Comparison of ENCODE assay signal across 25 cellular contexts in genomic region chr22:36796629-36797175, GRCh38. TPM values are rescaled to one million over a fixed set of nuclear protein-coding genes. Genes with fewer than 3 reads are reported as not detected.
DNase-seq lines count a peak whose midpoint lies in the region; ATAC-seq, FAIRE-seq and TF ChIP-seq lines count a peak whose summit lies in the region.
"Had no signal": no experiment of that assay in that cellular context is flagged by ENCODE, and none has a peak within 500 bp of the region (broad histone marks: within the 10 kb centered on the region; RNA-seq: fewer than 3 reads in every experiment).

No MANE protein-coding gene starts in this region.

- H3K18ac ChIP-seq in H1 (ENCODE audit: extremely low read depth, low read length): 0 out of 2 replicates have a peak overlapping the region, but pooled peaks have one; percentile 53

- no peaks in the 10 kb centered on the region for H3K79me2 ChIP-seq in H1 (ENCODE audit: control insufficient read depth in 1 of 2, insufficient read depth in 2 of 2, low read length in 2 of 2)

- H2BK20ac ChIP-seq in H1 (ENCODE audit: low read length): no peak overlapping the region

- peaks cover 1% of the 10 kb centered on the region for H3K27me3 Mint-ChIP-seq in neural crest cell (ENCODE audit: low read depth)
- H3K27me3 Mint-ChIP-seq: CD4-positive, CD25-positive, alpha-beta regulatory T cell had no signal

- POLR2A ChIA-PET in HEK293 (lab: Yijun Ruan, JAX): interaction anchor here (0.6 kb wide), 1 partner anchor 428 kb away, joined by 3 read pairs; no protein-coding TSS in a partner anchor
- POLR2A ChIA-PET in H1 (lab: Charles Lee; ENCODE audit: partially characterized antibody): no interaction called here

- H4K5ac ChIP-seq in H1 (ENCODE audit: insufficient read length, low read depth, low read length): no peak overlapping the region

- H3K79me1 ChIP-seq in H1 (ENCODE audit: low read depth, low read length): no peaks in the 10 kb centered on the region; the same call in 1 of the 2 replicates

- no peak for ATAC-seq in SK-N-SH treated with all-trans-retinoic acid at 6 μM for 48 hours

- H3K36me3 ChIP-seq in HEK293 (ENCODE audit: control insufficient read depth in 2 of 2, insufficient read depth in 1 of 2, low read length in 2 of 2) (no peaks in the 10 kb centered on the region), H1 (ENCODE audit: control insufficient read depth in 2 of 4, insufficient read depth in 4 of 4, low read length in 3 of 4) (no peaks in the 10 kb centered on the region)

- H3K4me2 ChIP-seq in H1 (ENCODE audit: insufficient read depth in 1 of 2, low read depth in 2 of 2, low read length in 2 of 2): peak overlapping the region; percentile 45 to 53

- H2BK12ac ChIP-seq in H1 (ENCODE audit: low read depth, low read length): no peak overlapping the region

- H3K36me3 Mint-ChIP-seq in neural crest cell (ENCODE audit: low read depth): no peaks in the 10 kb centered on the region
- H3K36me3 Mint-ChIP-seq: CD4-positive, CD25-positive, alpha-beta regulatory T cell had no signal

- CTCF ChIA-PET in HEK293 (lab: Yijun Ruan, JAX): interaction anchor here (0.6 to 3.0 kb wide), 5 partner anchors 14 to 709 kb away, joined by 3 to 16 read pairs (median 4); no protein-coding TSS in a partner anchor
- CTCF ChIA-PET in H1 (lab: Charles Lee; ENCODE audit: partially characterized antibody): interaction anchor here (0.7 to 2.6 kb wide), 8 partner anchors 10 to 69 kb away, joined by 3 to 10 read pairs (median 4); no protein-coding TSS in a partner anchor

- FAIRE-seq in H1 (lab: Jason Lieb, UNC): no peak

- H2BK15ac ChIP-seq in H1 (ENCODE audit: low read length): 0 out of 2 replicates have a peak overlapping the region, but pooled peaks have one; percentile 72

- H3K27ac ChIP-seq in HEK293 (ENCODE audit: extremely low read depth, low read depth, low read length): no peak overlapping the region
- H3K27ac ChIP-seq in H1 (ENCODE audit: low read depth, low read length): no peak overlapping the region

- no peak overlapping the region for H3K56ac ChIP-seq in H1 (replicated peaks; ENCODE audit: insufficient read length, low read depth, low read length)

- H3K4ac ChIP-seq in H1 (replicated peaks; ENCODE audit: insufficient read length, low read depth, low read length): no peak overlapping the region

- peak overlapping the region; percentile 26 for H4K91ac ChIP-seq in H1 (replicated peaks; ENCODE audit: insufficient read length, low read length)

- no peak overlapping the region for H2AK5ac ChIP-seq in H1 (ENCODE audit: low read depth, low read length)

- no peaks in the 10 kb centered on the region for H3K9me3 ChIP-seq in HEK293 (ENCODE audit: control insufficient read depth, insufficient read depth, low read depth, low read length)
- H3K9me3 ChIP-seq in H1 (ENCODE audit: insufficient read depth in 2 of 2, low read depth in 1 of 2, low read length in 1 of 2): no peaks in the 10 kb centered on the region

- peaks cover 2% of the 10 kb centered on the region; the same call in 1 of the 2 replicates for H3K23me2 ChIP-seq in H1 (ENCODE audit: low read depth, low read length)

- no peak for TF ChIP-seq POLR2A in H1 (IDR thresholded peaks at IDR 0.05; ENCODE audit: control extremely low read depth in 1 of 2, low read depth in 2 of 2, low read length in 2 of 2)
- TF ChIP-seq POLR2A in erythroblast (IDR thresholded peaks at IDR 0.05; ENCODE audit: low read length): no peak

- no peaks in the 10 kb centered on the region for H4K20me1 ChIP-seq in H1 (replicated peaks in 1 of 2; ENCODE audit: control insufficient read depth in 1 of 2, insufficient read depth in 2 of 2, low read length in 2 of 2)

- no peaks in the 10 kb centered on the region; the same call in 1 of the 2 replicates for H3K4me1 ChIP-seq in HEK293 (ENCODE audit: control insufficient read depth, insufficient read depth, low read length)
- peaks cover 8 to 23% (median 15%) of the 10 kb centered on the region in 4 experiments for H3K4me1 ChIP-seq in H1 (replicated peaks in 1 of 4; ENCODE audit: control insufficient read depth in 3 of 4, insufficient read depth in 4 of 4, low read length in 3 of 4)

- H2AFZ ChIP-seq in H1 (ENCODE audit: low read length): no peak overlapping the region

- no peak for TF ChIP-seq RAD21 in H1 (IDR thresholded peaks at IDR 0.05 in 1 of 2, conservative IDR thresholded peaks at IDR 0.05 in 1 of 2; ENCODE audit: low read depth in 2 of 2, low read length in 2 of 2)

- H3K27ac Mint-ChIP-seq in neural crest cell (ENCODE audit: unreplicated experiment): peak overlapping the region; percentile 84

- no peak for TF ChIP-seq CTCF in HEK293 (tag by site-specific recombination; IDR thresholded peaks at IDR 0.05)
- no peak for TF ChIP-seq CTCF in H1 (IDR thresholded peaks at IDR 0.05; ENCODE audit: control extremely low read depth in 1 of 3, insufficient read depth in 1 of 3, low read depth in 1 of 3, low read length in 3 of 3)
- no peak for TF ChIP-seq CTCF in neural crest cell (conservative IDR thresholded peaks at IDR 0.05)

- DNase-seq in NCI-H345 (lab: John Stamatoyannopoulos, UW): peak; percentile 27
- DNase-seq in NCI-H345 treated with DMSO at 0.1 percent for 48 hours (lab: John Stamatoyannopoulos, UW; ENCODE audit: unreplicated experiment): no peak
- peak in 1 of 2 experiments; percentile 51 for DNase-seq in H1 (ENCODE audit: low read depth in 1 of 2, low spot score in 2 of 2)
- DNase-seq in neural crest cell (ENCODE audit: low read depth, low spot score): no peak
- DNase-seq in DMS53 (lab: John Stamatoyannopoulos, UW): no peak
- DNase-seq in erythroblast (lab: John Stamatoyannopoulos, UW): no peak
- DNase-seq: 8988T; CD4-positive, CD25-positive, alpha-beta regulatory T cell; COR-L47; DMS 273 treated with DMSO at 0.1 percent for 48 hours; GDM1; IMR-90; NCI-H1417 treated with DMSO at 0.1 percent for 48 hours; NCI-H187 treated with DMSO at 0.1 percent for 48 hours; NCI-H2171; NCI-H748 treated with DMSO at 0.1 percent for 48 hours; NK-92 treated with Interleukin-12 subunit alpha and Interleukin-12 subunit beta, amount 100 ng/mL, for 24 hours; Right ventricle myocardium superior had no signal

- H2BK5ac ChIP-seq in H1 (ENCODE audit: low read depth, low read length): peak overlapping the region; percentile 35; the same call in 1 of the 2 replicates

- no peak overlapping the region for H3K23ac ChIP-seq in H1 (ENCODE audit: insufficient read length)

- H3K4me3 ChIP-seq in HEK293 (ENCODE audit: low read depth, low read length) (no peak overlapping the region), H1 (ENCODE audit: extremely low read depth in 1 of 4, insufficient read depth in 2 of 4, low read depth in 3 of 4, low read length in 4 of 4) (peak overlapping the region in 3 of 4 experiments; percentile 9 to 26 (median 10); a peak in 2 of 8 replicates)

- no peaks in the 10 kb centered on the region for H3K9me3 Mint-ChIP-seq in neural crest cell
- H3K9me3 Mint-ChIP-seq: CD4-positive, CD25-positive, alpha-beta regulatory T cell had no signal

- H3K27me3 ChIP-seq in H1 (replicated peaks in 1 of 4; ENCODE audit: control insufficient read depth in 3 of 4, extremely low read depth in 1 of 4, insufficient read depth in 3 of 4, low read length in 3 of 4): no peaks in the 10 kb centered on the region

- peak overlapping the region; percentile 66 for H3K4me3 Mint-ChIP-seq in neural crest cell

- 63% methylated on average over 4 of the region's 4 CpGs; no CpG with 5 or more reads in 1 of the 2 experiments for WGBS in H1 (ENCODE audit: extremely low coverage in 1 of 2, insufficient coverage in 1 of 2, insufficient read length in 1 of 2, insufficient replicate concordance in 2 of 2, low coverage in 1 of 2, low lambda C conversion rate in 2 of 2, missing lambda C conversion rate in 1 of 2), 2 experiments

- no peak overlapping the region for H2BK120ac ChIP-seq in H1 (replicated peaks; ENCODE audit: low read depth, low read length)

- H3K9ac ChIP-seq in H1 (replicated peaks in 1 of 4; ENCODE audit: extremely low read depth in 1 of 4, low read depth in 3 of 4, low read length in 3 of 4): no peak overlapping the region

- H3K4me1 Mint-ChIP-seq in neural crest cell: peaks cover 55% of the 10 kb centered on the region
- H3K4me1 Mint-ChIP-seq: CD4-positive, CD25-positive, alpha-beta regulatory T cell had no signal

- no peak overlapping the region for H3K14ac ChIP-seq in H1 (ENCODE audit: insufficient read length)

- TF ChIP-seq EP300 in H1 (IDR thresholded peaks at IDR 0.05; ENCODE audit: borderline replicate concordance in 1 of 2, low read depth in 2 of 2, low read length in 2 of 2): no peak

- no peak overlapping the region for H4K8ac ChIP-seq in H1 (ENCODE audit: extremely low read depth, insufficient read depth, low read length)

TF ChIP-seq in HEK293, 187 proteins besides CTCF, POLR2A, EP300 and RAD21 (continues in another document):
- peak; percentile 28; the same call in 1 of the 2 replicates for TF ChIP-seq ZFHX2 (tag by site-specific recombination; conservative IDR thresholded peaks at IDR 0.05)

TF ChIP-seq in H1, 55 proteins besides CTCF, POLR2A, EP300 and RAD21 (continues in another document):
- TF ChIP-seq YY1 (IDR thresholded peaks at IDR 0.05; ENCODE audit: low read depth, low read length): 0 out of 2 replicates have a peak, but pooled peaks have one; percentile 28

TF ChIP-seq in SK-N-SH treated with all-trans-retinoic acid at 6 μM for 48 hours, 23 proteins besides CTCF, POLR2A, EP300 and RAD21 (continues in another document):
- no peak for TF ChIP-seq ZC3H10 (CRISPR knock-in tag; IDR thresholded peaks at IDR 0.05)
- no peak for TF ChIP-seq ZNF565 (CRISPR knock-in tag; conservative IDR thresholded peaks at IDR 0.05; ENCODE audit: low read depth)

RNA-seq across cellular contexts. Expression of gene PVALB, which starts 20.1 kb away (rescaled TPM):
- 1.7 and 3.2 TPM in 2 replicates for total RNA-seq in H1 (2021; fragmentation: NEBNext Ultra II Directional; extraction: Animal tissue kit (Norgen Biotek cat#: 25700))
- 3.6 and 5.4 TPM in 2 replicates for polyA plus RNA-seq in H1 (2011; rRNA removed)
- 4.5 TPM for polyA plus RNA-seq in H1 (2011; cell fraction: cytosol; rRNA removed)
- polyA plus RNA-seq in H1 (2011; cell fraction: nucleus; rRNA removed): 2.1 TPM
- 5.8 to 7.8 TPM (median 6.5 TPM) in 4 replicates for polyA plus RNA-seq in H1 (2012, experiment 1 of 2)
- 9.6 TPM for polyA plus RNA-seq in H1 (2012, experiment 2 of 2)
- polyA plus RNA-seq in H1 (2013, experiment 1 of 2): 3.4 TPM
- polyA plus RNA-seq in H1 (2013, experiment 2 of 2): 2.9 TPM
- polyA minus RNA-seq in H1 (2011; rRNA and poly(A)+ RNA removed): 1.9 and 2.2 TPM in 2 replicates
- 3.2 TPM for polyA minus RNA-seq in H1 (2011; cell fraction: cytosol; rRNA and poly(A)+ RNA removed)
- 1.4 TPM for polyA minus RNA-seq in H1 (2011; cell fraction: nucleus; rRNA and poly(A)+ RNA removed)
- total RNA-seq in neural crest cell: 0.61 and 0.68 TPM in 2 replicates
- total RNA-seq: CD4-positive, CD25-positive, alpha-beta regulatory T cell; Daoy; IMR-90; M059J; NCI-H460; OCI-LY7; Right ventricle myocardium superior had no signal
- polyA plus RNA-seq: AG04450; CD4-positive, CD25-positive, alpha-beta regulatory T cell; IMR-90 had no signal

RNA-seq across cellular contexts. Expression of gene IFT27, which starts 20.8 kb away (rescaled TPM):
- 44.0 and 46.2 TPM in 2 replicates for total RNA-seq in H1 (2021; fragmentation: NEBNext Ultra II Directional; extraction: Animal tissue kit (Norgen Biotek cat#: 25700))
- polyA plus RNA-seq in H1 (2011; rRNA removed): 36.4 and 43.9 TPM in 2 replicates
- polyA plus RNA-seq in H1 (2011; cell fraction: cytosol; rRNA removed): 46.2 TPM
- 60.2 TPM for polyA plus RNA-seq in H1 (2011; cell fraction: nucleus; rRNA removed)
- 37.7 to 46.9 TPM (median 40.6 TPM) in 4 replicates for polyA plus RNA-seq in H1 (2012, experiment 1 of 2)
- polyA plus RNA-seq in H1 (2012, experiment 2 of 2): 54.8 TPM
- 39.2 TPM for polyA plus RNA-seq in H1 (2013, experiment 1 of 2)
- 39.3 TPM for polyA plus RNA-seq in H1 (2013, experiment 2 of 2)
- 17.0 and 23.3 TPM in 2 replicates for polyA minus RNA-seq in H1 (2011; rRNA and poly(A)+ RNA removed)
- 18.9 TPM for polyA minus RNA-seq in H1 (2011; cell fraction: cytosol; rRNA and poly(A)+ RNA removed)
- polyA minus RNA-seq in H1 (2011; cell fraction: nucleus; rRNA and poly(A)+ RNA removed): 16.5 TPM
- 50.9 and 55.4 TPM in 2 replicates for total RNA-seq in neural crest cell
